Comparison of ENCODE assay signal across 14 cellular contexts in genomic region chr3:173825731-173826130, GRCh38.
"Had no signal": no experiment of that assay in that cellular context is flagged by ENCODE, and none has a peak within 500 bp of the region (broad histone marks: within the 10 kb centered on the region; RNA-seq: fewer than 3 reads in every experiment).

No MANE protein-coding gene starts in this region.

- ATAC-seq: body of pancreas, esophagus mucosa, left ventricle myocardium superior, psoas muscle, WTC11 had no signal

- H3K27me3 ChIP-seq: body of pancreas, upper lobe of left lung had no signal

- DNase-seq: activated CD4-positive, alpha-beta T cell treated with anti-CD3 and anti-CD28 coated beads, Interleukin-2, amount 10 ng/mL, durations not matched to agents 24 days and 14 days; activated CD8-positive, alpha-beta memory T cell treated with anti-CD3 and anti-CD28 coated beads for 24 hours; activated naive CD4-positive, alpha-beta T cell treated with Interleukin-2 at 50 U/mL for 16 hours; body of pancreas; endodermal cell; kidney; left ventricle myocardium superior; mesendoderm; psoas muscle; stimulated activated CD4-positive, alpha-beta T cell treated with anti-CD3 and anti-CD28 coated beads, Interleukin-2, amount 100 ng/mL, for 48 hours; stimulated activated naive CD4-positive, alpha-beta T cell treated with Interleukin-2 at 50 U/mL for 16 hours; upper lobe of left lung had no signal

- H3K4me3 ChIP-seq: body of pancreas, psoas muscle, upper lobe of left lung had no signal

- H3K9me3 ChIP-seq: body of pancreas, psoas muscle, upper lobe of left lung had no signal

- H3K36me3 ChIP-seq: upper lobe of left lung had no signal

- H3K4me1 ChIP-seq: body of pancreas, psoas muscle, upper lobe of left lung had no signal

- H3K27ac ChIP-seq: body of pancreas, psoas muscle, upper lobe of left lung had no signal
